30 cellular contexts compared by ENCODE assay signal in genomic region chr18:11866764-11867163, GRCh38.
"Had no signal": no experiment of that assay in that cellular context is flagged by ENCODE, and none has a peak within 500 bp of the region (broad histone marks: within the 10 kb centered on the region; RNA-seq: fewer than 3 reads in every experiment).

No MANE protein-coding gene starts in this region.

- H3K4me1 ChIP-seq: body of pancreas, right lobe of liver had no signal

- FAIRE-seq: keratinocyte, TTC549 had no signal

- H3K27me3 Mint-ChIP-seq: activated naive CD8-positive, alpha-beta T cell; progenitor cell of endocrine pancreas had no signal

- DNase-seq: activated CD4-positive, alpha-beta T cell treated with anti-CD3 and anti-CD28 coated beads for 1 hour; activated CD4-positive, alpha-beta T cell treated with anti-CD3 and anti-CD28 coated beads, Interleukin-2, amount 50 U/mL, for 1 hour; activated CD8-positive, alpha-beta T cell treated with anti-CD3 and anti-CD28 coated beads for 36 hours; activated effector memory CD4-positive, alpha-beta T cell treated with Interleukin-2 at 50 U/mL for 16 hours; activated naive CD4-positive, alpha-beta T cell treated with Interleukin-2 at 50 U/mL for 16 hours; activated T-cell treated with anti-CD3 and anti-CD28 coated beads for 4 hours; activated T-cell treated with anti-CD3 and anti-CD28 coated beads, Interleukin-2, amount 50 U/mL, for 72 hours; aorta; body of pancreas; foreskin fibroblast; hippocampal formation; left cardiac atrium; left ventricle myocardium superior; naive B cell; nephron progenitor cell; ovary; right lobe of liver; stimulated activated CD4-positive, alpha-beta T cell treated with anti-CD3 and anti-CD28 coated beads, Interleukin-12 subunit alpha, Interleukin-12 subunit beta, amount 100 ng/mL, for 4 hours; stimulated activated CD4-positive, alpha-beta T cell treated with anti-CD3 and anti-CD28 coated beads, Interleukin-4, amount 100 ng/mL, for 1 hour; stomach; T-helper 9 cell; thyroid gland had no signal

- H3K4me3 ChIP-seq: body of pancreas, ovary, right lobe of liver, stomach, thyroid gland had no signal

- H3K36me3 Mint-ChIP-seq: activated naive CD8-positive, alpha-beta T cell; mesothelial cell of epicardium; naive B cell; stimulated activated memory B cell treated with anti-CD40 and anti-IgM and Interleukin-4, amounts not matched to agents 10 μg/mL and 1 μg/mL and 100 μg/mL, for 72 hours had no signal

- H3K9me3 ChIP-seq: body of pancreas, ovary, right lobe of liver, stomach, thyroid gland had no signal

- H3K27ac ChIP-seq: body of pancreas, ovary, right lobe of liver, stomach, thyroid gland had no signal

- H3K9me3 Mint-ChIP-seq: activated CD8-positive, alpha-beta T cell treated with anti-CD3 and anti-CD28 coated beads for 36 hours; activated T-cell treated with anti-CD3 and anti-CD28 coated beads, Interleukin-2, amount 50 U/mL, for 72 hours; mesothelial cell of epicardium; naive B cell; nephron progenitor cell; stimulated activated memory B cell treated with anti-CD40 and anti-IgM and Interleukin-4, amounts not matched to agents 10 μg/mL and 1 μg/mL and 100 μg/mL, for 72 hours; T-helper 1 cell treated with Interleukin-12 subunit alpha and Interleukin-12 subunit beta and Interleukin-4 antibody, amounts not matched to agents 30 μg/mL and 1 μg/mL, for 36 hours had no signal

- H3K36me3 ChIP-seq: ovary, right lobe of liver, stomach, thyroid gland had no signal

- H3K27me3 ChIP-seq: body of pancreas, ovary, right lobe of liver, stomach, thyroid gland had no signal

- ATAC-seq: activated CD8-positive, alpha-beta T cell treated with anti-CD3 and anti-CD28 coated beads for 36 hours; activated T-cell treated with anti-CD3 and anti-CD28 coated beads, Interleukin-2, amount 50 U/mL, for 72 hours; body of pancreas; esophagus mucosa; left cardiac atrium; left ventricle myocardium superior; right lobe of liver; stimulated activated memory B cell treated with anti-CD40 and anti-IgM and Interleukin-4, amounts not matched to agents 10 μg/mL and 1 μg/mL and 100 μg/mL, for 72 hours had no signal

- H3K4me3 Mint-ChIP-seq: activated CD8-positive, alpha-beta T cell treated with anti-CD3 and anti-CD28 coated beads for 36 hours; activated naive CD8-positive, alpha-beta T cell; activated T-cell treated with anti-CD3 and anti-CD28 coated beads, Interleukin-2, amount 50 U/mL, for 72 hours; mesothelial cell of epicardium; nephron progenitor cell; stimulated activated memory B cell treated with anti-CD40 and anti-IgM and Interleukin-4, amounts not matched to agents 10 μg/mL and 1 μg/mL and 100 μg/mL, for 72 hours; T-helper 1 cell treated with Interleukin-12 subunit alpha and Interleukin-12 subunit beta and Interleukin-4 antibody, amounts not matched to agents 30 μg/mL and 1 μg/mL, for 36 hours had no signal

- H3K27ac Mint-ChIP-seq: activated CD8-positive, alpha-beta T cell treated with anti-CD3 and anti-CD28 coated beads for 36 hours; activated naive CD8-positive, alpha-beta T cell; activated T-cell treated with anti-CD3 and anti-CD28 coated beads, Interleukin-2, amount 50 U/mL, for 72 hours; mesothelial cell of epicardium; nephron progenitor cell; progenitor cell of endocrine pancreas; stimulated activated memory B cell treated with anti-CD40 and anti-IgM and Interleukin-4, amounts not matched to agents 10 μg/mL and 1 μg/mL and 100 μg/mL, for 72 hours; T-helper 1 cell treated with Interleukin-12 subunit alpha and Interleukin-12 subunit beta and Interleukin-4 antibody, amounts not matched to agents 30 μg/mL and 1 μg/mL, for 36 hours had no signal
